2 cellular contexts compared by ENCODE assay signal in the genomic region with DNA sequence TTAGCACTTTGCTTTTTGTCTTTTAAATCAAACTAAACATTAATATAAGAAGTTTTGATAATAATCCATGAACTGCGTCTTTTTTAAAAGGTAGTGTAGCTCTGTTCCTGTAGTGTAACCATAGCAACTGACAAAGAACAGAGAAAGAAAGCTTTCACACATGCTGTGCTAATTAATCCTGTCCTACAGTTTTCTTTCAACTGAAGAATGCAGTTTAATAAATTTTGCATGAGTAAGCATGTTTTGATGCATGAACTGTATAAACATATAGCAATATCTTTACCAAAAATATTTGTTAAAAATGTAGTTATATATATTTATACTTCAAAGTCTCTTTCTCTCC.
TF ChIP-seq lines count a peak whose summit lies in the region.

No MANE protein-coding gene starts in this region.

TF ChIP-seq in GM23338, 12 proteins besides CTCF, POLR2A, EP300 and RAD21:
- no peak for TF ChIP-seq JUNB (IDR thresholded peaks at IDR 0.05; ENCODE audit: unreplicated experiment)
- TF ChIP-seq, protein P1, sequence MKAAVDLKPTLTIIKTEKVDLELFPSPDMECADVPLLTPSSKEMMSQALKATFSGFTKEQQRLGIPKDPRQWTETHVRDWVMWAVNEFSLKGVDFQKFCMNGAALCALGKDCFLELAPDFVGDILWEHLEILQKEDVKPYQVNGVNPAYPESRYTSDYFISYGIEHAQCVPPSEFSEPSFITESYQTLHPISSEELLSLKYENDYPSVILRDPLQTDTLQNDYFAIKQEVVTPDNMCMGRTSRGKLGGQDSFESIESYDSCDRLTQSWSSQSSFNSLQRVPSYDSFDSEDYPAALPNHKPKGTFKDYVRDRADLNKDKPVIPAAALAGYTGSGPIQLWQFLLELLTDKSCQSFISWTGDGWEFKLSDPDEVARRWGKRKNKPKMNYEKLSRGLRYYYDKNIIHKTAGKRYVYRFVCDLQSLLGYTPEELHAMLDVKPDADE (IDR thresholded peaks at IDR 0.05): no peak
- TF ChIP-seq, protein P2, sequence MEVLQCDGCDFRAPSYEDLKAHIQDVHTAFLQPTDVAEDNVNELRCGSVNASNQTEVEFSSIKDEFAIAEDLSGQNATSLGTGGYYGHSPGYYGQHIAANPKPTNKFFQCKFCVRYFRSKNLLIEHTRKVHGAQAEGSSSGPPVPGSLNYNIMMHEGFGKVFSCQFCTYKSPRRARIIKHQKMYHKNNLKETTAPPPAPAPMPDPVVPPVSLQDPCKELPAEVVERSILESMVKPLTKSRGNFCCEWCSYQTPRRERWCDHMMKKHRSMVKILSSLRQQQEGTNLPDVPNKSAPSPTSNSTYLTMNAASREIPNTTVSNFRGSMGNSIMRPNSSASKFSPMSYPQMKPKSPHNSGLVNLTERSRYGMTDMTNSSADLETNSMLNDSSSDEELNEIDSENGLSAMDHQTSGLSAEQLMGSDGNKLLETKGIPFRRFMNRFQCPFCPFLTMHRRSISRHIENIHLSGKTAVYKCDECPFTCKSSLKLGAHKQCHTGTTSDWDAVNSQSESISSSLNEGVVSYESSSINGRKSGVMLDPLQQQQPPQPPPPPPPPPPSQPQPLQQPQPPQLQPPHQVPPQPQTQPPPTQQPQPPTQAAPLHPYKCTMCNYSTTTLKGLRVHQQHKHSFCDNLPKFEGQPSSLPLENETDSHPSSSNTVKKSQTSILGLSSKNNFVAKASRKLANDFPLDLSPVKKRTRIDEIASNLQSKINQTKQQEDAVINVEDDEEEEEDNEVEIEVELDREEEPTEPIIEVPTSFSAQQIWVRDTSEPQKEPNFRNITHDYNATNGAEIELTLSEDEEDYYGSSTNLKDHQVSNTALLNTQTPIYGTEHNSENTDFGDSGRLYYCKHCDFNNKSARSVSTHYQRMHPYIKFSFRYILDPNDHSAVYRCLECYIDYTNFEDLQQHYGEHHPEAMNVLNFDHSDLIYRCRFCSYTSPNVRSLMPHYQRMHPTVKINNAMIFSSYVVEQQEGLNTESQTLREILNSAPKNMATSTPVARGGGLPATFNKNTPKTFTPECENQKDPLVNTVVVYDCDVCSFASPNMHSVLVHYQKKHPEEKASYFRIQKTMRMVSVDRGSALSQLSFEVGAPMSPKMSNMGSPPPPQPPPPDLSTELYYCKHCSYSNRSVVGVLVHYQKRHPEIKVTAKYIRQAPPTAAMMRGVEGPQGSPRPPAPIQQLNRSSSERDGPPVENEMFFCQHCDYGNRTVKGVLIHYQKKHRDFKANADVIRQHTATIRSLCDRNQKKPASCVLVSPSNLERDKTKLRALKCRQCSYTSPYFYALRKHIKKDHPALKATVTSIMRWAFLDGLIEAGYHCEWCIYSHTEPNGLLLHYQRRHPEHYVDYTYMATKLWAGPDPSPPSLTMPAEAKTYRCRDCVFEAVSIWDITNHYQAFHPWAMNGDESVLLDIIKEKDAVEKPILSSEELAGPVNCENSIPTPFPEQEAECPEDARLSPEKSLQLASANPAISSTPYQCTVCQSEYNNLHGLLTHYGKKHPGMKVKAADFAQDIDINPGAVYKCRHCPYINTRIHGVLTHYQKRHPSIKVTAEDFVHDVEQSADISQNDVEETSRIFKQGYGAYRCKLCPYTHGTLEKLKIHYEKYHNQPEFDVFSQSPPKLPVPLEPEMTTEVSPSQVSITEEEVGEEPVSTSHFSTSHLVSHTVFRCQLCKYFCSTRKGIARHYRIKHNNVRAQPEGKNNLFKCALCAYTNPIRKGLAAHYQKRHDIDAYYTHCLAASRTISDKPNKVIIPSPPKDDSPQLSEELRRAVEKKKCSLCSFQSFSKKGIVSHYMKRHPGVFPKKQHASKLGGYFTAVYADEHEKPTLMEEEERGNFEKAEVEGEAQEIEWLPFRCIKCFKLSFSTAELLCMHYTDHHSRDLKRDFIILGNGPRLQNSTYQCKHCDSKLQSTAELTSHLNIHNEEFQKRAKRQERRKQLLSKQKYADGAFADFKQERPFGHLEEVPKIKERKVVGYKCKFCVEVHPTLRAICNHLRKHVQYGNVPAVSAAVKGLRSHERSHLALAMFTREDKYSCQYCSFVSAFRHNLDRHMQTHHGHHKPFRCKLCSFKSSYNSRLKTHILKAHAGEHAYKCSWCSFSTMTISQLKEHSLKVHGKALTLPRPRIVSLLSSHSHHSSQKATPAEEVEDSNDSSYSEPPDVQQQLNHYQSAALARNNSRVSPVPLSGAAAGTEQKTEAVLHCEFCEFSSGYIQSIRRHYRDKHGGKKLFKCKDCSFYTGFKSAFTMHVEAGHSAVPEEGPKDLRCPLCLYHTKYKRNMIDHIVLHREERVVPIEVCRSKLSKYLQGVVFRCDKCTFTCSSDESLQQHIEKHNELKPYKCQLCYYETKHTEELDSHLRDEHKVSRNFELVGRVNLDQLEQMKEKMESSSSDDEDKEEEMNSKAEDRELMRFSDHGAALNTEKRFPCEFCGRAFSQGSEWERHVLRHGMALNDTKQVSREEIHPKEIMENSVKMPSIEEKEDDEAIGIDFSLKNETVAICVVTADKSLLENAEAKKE (CRISPR knock-in tag; IDR thresholded peaks at IDR 0.05): no peak
- TF ChIP-seq ZNF114 (CRISPR knock-in tag; IDR thresholded peaks at IDR 0.05): no peak
- no peak for TF ChIP-seq EZH2phosphoT487 (IDR thresholded peaks at IDR 0.05; ENCODE audit: unreplicated experiment)
- no peak for TF ChIP-seq STAT1 (IDR thresholded peaks at IDR 0.05; ENCODE audit: unreplicated experiment)
- TF ChIP-seq EZH2 (IDR thresholded peaks at IDR 0.05; ENCODE audit: low read depth, unreplicated experiment): no peak
- no peak for TF ChIP-seq ZNF331 (CRISPR knock-in tag; IDR thresholded peaks at IDR 0.05; ENCODE audit: low read depth)
- no peak for TF ChIP-seq POLR2AphosphoS5 (IDR thresholded peaks at IDR 0.05; ENCODE audit: low read depth)

TF ChIP-seq in GM12878, 131 proteins besides CTCF, POLR2A, EP300 and RAD21:
- TF ChIP-seq, protein P3, sequence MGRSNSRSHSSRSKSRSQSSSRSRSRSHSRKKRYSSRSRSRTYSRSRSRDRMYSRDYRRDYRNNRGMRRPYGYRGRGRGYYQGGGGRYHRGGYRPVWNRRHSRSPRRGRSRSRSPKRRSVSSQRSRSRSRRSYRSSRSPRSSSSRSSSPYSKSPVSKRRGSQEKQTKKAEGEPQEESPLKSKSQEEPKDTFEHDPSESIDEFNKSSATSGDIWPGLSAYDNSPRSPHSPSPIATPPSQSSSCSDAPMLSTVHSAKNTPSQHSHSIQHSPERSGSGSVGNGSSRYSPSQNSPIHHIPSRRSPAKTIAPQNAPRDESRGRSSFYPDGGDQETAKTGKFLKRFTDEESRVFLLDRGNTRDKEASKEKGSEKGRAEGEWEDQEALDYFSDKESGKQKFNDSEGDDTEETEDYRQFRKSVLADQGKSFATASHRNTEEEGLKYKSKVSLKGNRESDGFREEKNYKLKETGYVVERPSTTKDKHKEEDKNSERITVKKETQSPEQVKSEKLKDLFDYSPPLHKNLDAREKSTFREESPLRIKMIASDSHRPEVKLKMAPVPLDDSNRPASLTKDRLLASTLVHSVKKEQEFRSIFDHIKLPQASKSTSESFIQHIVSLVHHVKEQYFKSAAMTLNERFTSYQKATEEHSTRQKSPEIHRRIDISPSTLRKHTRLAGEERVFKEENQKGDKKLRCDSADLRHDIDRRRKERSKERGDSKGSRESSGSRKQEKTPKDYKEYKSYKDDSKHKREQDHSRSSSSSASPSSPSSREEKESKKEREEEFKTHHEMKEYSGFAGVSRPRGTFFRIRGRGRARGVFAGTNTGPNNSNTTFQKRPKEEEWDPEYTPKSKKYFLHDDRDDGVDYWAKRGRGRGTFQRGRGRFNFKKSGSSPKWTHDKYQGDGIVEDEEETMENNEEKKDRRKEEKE (IDR thresholded peaks at IDR 0.05): no peak
- TF ChIP-seq LARP7 (IDR thresholded peaks at IDR 0.05) (no peak), BMI1 (IDR thresholded peaks at IDR 0.05; ENCODE audit: borderline replicate concordance) (peak; percentile 65), ZNF384 (IDR thresholded peaks at IDR 0.05; ENCODE audit: borderline replicate concordance, low read depth, low read length) (no peak)
- TF ChIP-seq, protein P4, sequence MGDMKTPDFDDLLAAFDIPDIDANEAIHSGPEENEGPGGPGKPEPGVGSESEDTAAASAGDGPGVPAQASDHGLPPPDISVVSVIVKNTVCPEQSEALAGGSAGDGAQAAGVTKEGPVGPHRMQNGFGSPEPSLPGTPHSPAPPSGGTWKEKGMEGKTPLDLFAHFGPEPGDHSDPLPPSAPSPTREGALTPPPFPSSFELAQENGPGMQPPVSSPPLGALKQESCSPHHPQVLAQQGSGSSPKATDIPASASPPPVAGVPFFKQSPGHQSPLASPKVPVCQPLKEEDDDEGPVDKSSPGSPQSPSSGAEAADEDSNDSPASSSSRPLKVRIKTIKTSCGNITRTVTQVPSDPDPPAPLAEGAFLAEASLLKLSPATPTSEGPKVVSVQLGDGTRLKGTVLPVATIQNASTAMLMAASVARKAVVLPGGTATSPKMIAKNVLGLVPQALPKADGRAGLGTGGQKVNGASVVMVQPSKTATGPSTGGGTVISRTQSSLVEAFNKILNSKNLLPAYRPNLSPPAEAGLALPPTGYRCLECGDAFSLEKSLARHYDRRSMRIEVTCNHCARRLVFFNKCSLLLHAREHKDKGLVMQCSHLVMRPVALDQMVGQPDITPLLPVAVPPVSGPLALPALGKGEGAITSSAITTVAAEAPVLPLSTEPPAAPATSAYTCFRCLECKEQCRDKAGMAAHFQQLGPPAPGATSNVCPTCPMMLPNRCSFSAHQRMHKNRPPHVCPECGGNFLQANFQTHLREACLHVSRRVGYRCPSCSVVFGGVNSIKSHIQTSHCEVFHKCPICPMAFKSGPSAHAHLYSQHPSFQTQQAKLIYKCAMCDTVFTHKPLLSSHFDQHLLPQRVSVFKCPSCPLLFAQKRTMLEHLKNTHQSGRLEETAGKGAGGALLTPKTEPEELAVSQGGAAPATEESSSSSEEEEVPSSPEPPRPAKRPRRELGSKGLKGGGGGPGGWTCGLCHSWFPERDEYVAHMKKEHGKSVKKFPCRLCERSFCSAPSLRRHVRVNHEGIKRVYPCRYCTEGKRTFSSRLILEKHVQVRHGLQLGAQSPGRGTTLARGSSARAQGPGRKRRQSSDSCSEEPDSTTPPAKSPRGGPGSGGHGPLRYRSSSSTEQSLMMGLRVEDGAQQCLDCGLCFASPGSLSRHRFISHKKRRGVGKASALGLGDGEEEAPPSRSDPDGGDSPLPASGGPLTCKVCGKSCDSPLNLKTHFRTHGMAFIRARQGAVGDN (IDR thresholded peaks at IDR 0.05): no peak
TF ChIP-seq in GM12878: peak in this region for 1.
